7 cellular contexts compared by ENCODE assay signal in the genomic region with DNA sequence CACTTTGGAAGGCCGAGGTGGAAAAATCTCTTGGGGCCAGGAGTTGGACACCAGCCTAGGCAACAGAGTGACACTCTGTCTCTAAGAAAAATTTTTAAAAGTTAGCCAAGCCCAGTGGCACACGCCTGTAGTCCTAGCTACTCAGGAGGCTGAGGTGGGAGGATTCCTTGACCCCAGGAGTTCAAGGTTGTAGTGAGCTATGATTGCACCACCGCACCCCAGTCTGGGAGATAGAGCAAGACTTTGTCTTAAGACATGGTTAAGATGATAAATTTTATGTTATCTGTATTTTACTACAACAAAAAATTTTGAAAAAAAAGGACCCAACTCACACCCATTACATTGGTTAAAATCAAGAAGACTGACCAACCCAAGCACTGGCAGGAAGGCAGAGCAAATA.
"Had no signal": no experiment of that assay in that cellular context is flagged by ENCODE, and none has a peak within 500 bp of the region (broad histone marks: within the 10 kb centered on the region; RNA-seq: fewer than 3 reads in every experiment).

No MANE protein-coding gene starts in this region.

- H3K27ac Mint-ChIP-seq: IgD-negative memory B cell had no signal

- H3K4me3 Mint-ChIP-seq: IgD-negative memory B cell had no signal

- FAIRE-seq: HepG2, HTR-8/SVneo had no signal

- DNase-seq: IMR-90, KBM-7, KG1 had no signal

- ATAC-seq: HepG2 had no signal

- H3K27ac ChIP-seq: HL-60 had no signal

- H3K4me1 Mint-ChIP-seq: IgD-negative memory B cell had no signal
